In genomic region chr21:45416619-45417018, GRCh38 we compare ENCODE assay signal across 22 cellular contexts. TPM values are rescaled to one million over a fixed set of nuclear protein-coding genes. Genes with fewer than 3 reads are reported as not detected.
DNase-seq lines count a peak whose midpoint lies in the region; ATAC-seq and TF ChIP-seq lines count a peak whose summit lies in the region.
"Had no signal": no experiment of that assay in that cellular context is flagged by ENCODE, and none has a peak within 500 bp of the region (broad histone marks: within the 10 kb centered on the region; RNA-seq: fewer than 3 reads in every experiment).

No MANE protein-coding gene starts in this region.

- DNase-seq in left cardiac atrium: peak; percentile 12
- DNase-seq in heart right ventricle: no peak
- DNase-seq in body of pancreas: peak in 2 of 4 donors; percentile 5 to 7
- no peak for DNase-seq in mesothelial cell of epicardium (ENCODE audit: low spot score in 2 of 2, unreplicated experiment in 2 of 2)
- no peak for DNase-seq in tibial artery
- no peak for DNase-seq in HuH-7.5 (ENCODE audit: low spot score)
- no peak for DNase-seq in upper lobe of right lung
- DNase-seq in germinal center (ENCODE audit: low spot score): no peak
- DNase-seq: activated naive CD4-positive, alpha-beta T cell treated with anti-CD3 and anti-CD28 coated beads, Interleukin-2, amount 10 ng/mL, durations not matched to agents 7 days and 5 days; amniotic stem cell; CD8-positive, alpha-beta T cell; central memory CD4-positive, alpha-beta T cell; GDM1; GM23248; NCI-H1092 treated with DMSO at 0.1 percent for 48 hours; NCI-H2029; NCI-H526 treated with DMSO at 0.1 percent for 48 hours; WERI-Rb-1 had no signal

- H3K36me3 ChIP-seq in heart right ventricle (peaks cover 0 to 13% (median 0%) of the 10 kb centered on the region in 9 donors), body of pancreas (replicated peaks in 1 of 2; ENCODE audit: insufficient read depth in 1 of 2, low read depth in 2 of 2) (no peaks in the 10 kb centered on the region), tibial artery (peaks cover 0 to 5% (median 0%) of the 10 kb centered on the region in 3 donors), upper lobe of right lung (no peaks in the 10 kb centered on the region)
- H3K36me3 ChIP-seq: WERI-Rb-1 had no signal

- H3K27me3 ChIP-seq in heart right ventricle (no peaks in the 10 kb centered on the region), body of pancreas (no peaks in the 10 kb centered on the region), tibial artery (no peaks in the 10 kb centered on the region), upper lobe of right lung (no peaks in the 10 kb centered on the region)

- H3K4me3 ChIP-seq in heart right ventricle (no peak overlapping the region), body of pancreas (no peak overlapping the region), tibial artery (peak overlapping the region; percentile 41 to 42), upper lobe of right lung (no peak overlapping the region)
- H3K4me3 ChIP-seq: GM23248 had no signal

- intact Hi-C loops in left cardiac atrium (cut with DNase I) (no loop called here), heart right ventricle (cut with DNase I) (loop anchor here in 1 of 10 donors (5.0 kb wide), 1 partner anchor 39 kb away; no protein-coding TSS in a partner anchor), body of pancreas (cut with DNase I) (loop anchor here (10.0 kb wide), 1 partner anchor 92 kb away; no protein-coding TSS in a partner anchor), tibial artery (cut with DNase I; ENCODE audit: low total_unique reads) (no loop called here), upper lobe of right lung (cut with DNase I) (no loop called here)

- no peaks in the 10 kb centered on the region for H3K36me3 Mint-ChIP-seq in mesothelial cell of epicardium
- H3K36me3 Mint-ChIP-seq: activated naive CD4-positive, alpha-beta T cell treated with anti-CD3 and anti-CD28 coated beads, Interleukin-2, amount 10 ng/mL, durations not matched to agents 7 days and 5 days; CD8-positive, alpha-beta T cell; IgD-negative memory B cell; natural killer cell treated with Interleukin-12 subunit alpha and Interleukin-12 subunit beta and Interleukin-15 and Interleukin-18, amount 100 ng/mL, for 72 hours had no signal

- no peak overlapping the region for H3K4me3 Mint-ChIP-seq in mesothelial cell of epicardium
- H3K4me3 Mint-ChIP-seq: activated naive CD4-positive, alpha-beta T cell treated with anti-CD3 and anti-CD28 coated beads, Interleukin-2, amount 10 ng/mL, durations not matched to agents 7 days and 5 days; activated T-helper 1 cell treated with anti-CD3 and anti-CD28 coated beads, Interleukin-12 subunit alpha, Interleukin-12 subunit beta, Interleukin-2, Interleukin-4 antibody, amounts not matched to agents 30 ng/mL and 10 ng/mL and 1 ng/mL, durations not matched to agents 14 hours and 24 hours and 36 hours; CD8-positive, alpha-beta T cell; IgD-negative memory B cell; natural killer cell treated with Interleukin-12 subunit alpha and Interleukin-12 subunit beta and Interleukin-15 and Interleukin-18, amount 100 ng/mL, for 72 hours had no signal

- H3K27ac Mint-ChIP-seq in mesothelial cell of epicardium: peak overlapping the region; percentile 71
- H3K27ac Mint-ChIP-seq: activated naive CD4-positive, alpha-beta T cell treated with anti-CD3 and anti-CD28 coated beads, Interleukin-2, amount 10 ng/mL, durations not matched to agents 7 days and 5 days; activated T-helper 1 cell treated with anti-CD3 and anti-CD28 coated beads, Interleukin-12 subunit alpha, Interleukin-12 subunit beta, Interleukin-2, Interleukin-4 antibody, amounts not matched to agents 30 ng/mL and 10 ng/mL and 1 ng/mL, durations not matched to agents 14 hours and 24 hours and 36 hours; CD8-positive, alpha-beta T cell; IgD-negative memory B cell; natural killer cell treated with Interleukin-12 subunit alpha and Interleukin-12 subunit beta and Interleukin-15 and Interleukin-18, amount 100 ng/mL, for 72 hours had no signal

- no peaks in the 10 kb centered on the region for H3K9me3 Mint-ChIP-seq in mesothelial cell of epicardium
- H3K9me3 Mint-ChIP-seq: activated naive CD4-positive, alpha-beta T cell treated with anti-CD3 and anti-CD28 coated beads, Interleukin-2, amount 10 ng/mL, durations not matched to agents 7 days and 5 days; activated T-helper 1 cell treated with anti-CD3 and anti-CD28 coated beads, Interleukin-12 subunit alpha, Interleukin-12 subunit beta, Interleukin-2, Interleukin-4 antibody, amounts not matched to agents 30 ng/mL and 10 ng/mL and 1 ng/mL, durations not matched to agents 14 hours and 24 hours and 36 hours; CD8-positive, alpha-beta T cell; IgD-negative memory B cell; natural killer cell treated with Interleukin-12 subunit alpha and Interleukin-12 subunit beta and Interleukin-15 and Interleukin-18, amount 100 ng/mL, for 72 hours had no signal

- H3K27me3 Mint-ChIP-seq in mesothelial cell of epicardium (ENCODE audit: low read depth): no peaks in the 10 kb centered on the region
- H3K27me3 Mint-ChIP-seq: activated naive CD4-positive, alpha-beta T cell treated with anti-CD3 and anti-CD28 coated beads, Interleukin-2, amount 10 ng/mL, durations not matched to agents 7 days and 5 days had no signal

- no peak for TF ChIP-seq POLR2A in body of pancreas (IDR thresholded peaks at IDR 0.05)

- H3K4me1 ChIP-seq in heart right ventricle (peaks cover 17 to 72% (median 37%) of the 10 kb centered on the region in 9 donors), body of pancreas (peaks cover 71% of the 10 kb centered on the region), tibial artery (peaks cover 0 to 100% (median 73%) of the 10 kb centered on the region in 4 donors), upper lobe of right lung (peaks cover 7% of the 10 kb centered on the region)

- H3K9me3 ChIP-seq in heart right ventricle: no peaks in the 10 kb centered on the region
- H3K9me3 ChIP-seq in body of pancreas: no peaks in the 10 kb centered on the region
- no peaks in the 10 kb centered on the region for H3K9me3 ChIP-seq in tibial artery
- H3K9me3 ChIP-seq in upper lobe of right lung: no peaks in the 10 kb centered on the region

- H3K4me1 Mint-ChIP-seq in mesothelial cell of epicardium: peaks cover 64% of the 10 kb centered on the region
- H3K4me1 Mint-ChIP-seq: activated naive CD4-positive, alpha-beta T cell treated with anti-CD3 and anti-CD28 coated beads, Interleukin-2, amount 10 ng/mL, durations not matched to agents 7 days and 5 days; IgD-negative memory B cell had no signal

- ATAC-seq in left cardiac atrium (no peak), heart right ventricle (no peak), body of pancreas (no peak), upper lobe of right lung (no peak)
- ATAC-seq: CD8-positive, alpha-beta T cell; natural killer cell treated with Interleukin-12 subunit alpha and Interleukin-12 subunit beta and Interleukin-15 and Interleukin-18, amount 100 ng/mL, for 72 hours; SK-N-SH treated with all-trans-retinoic acid at 6 μM for 48 hours had no signal

- WGBS in heart right ventricle, 2 donors: 74 to 90% methylated on average over 8 of the region's 8 CpGs
- 26 to 28% methylated on average over 7 to 8 of the region's 8 CpGs for WGBS in body of pancreas, 2 donors

- H3K27ac ChIP-seq in heart right ventricle: peak overlapping the region in 1 of 10 donors; percentile 25
- peak overlapping the region in 3 of 4 donors; percentile 63 to 80 (median 72) for H3K27ac ChIP-seq in body of pancreas
- peak overlapping the region; percentile 89 to 98 for H3K27ac ChIP-seq in tibial artery
- no peak overlapping the region for H3K27ac ChIP-seq in upper lobe of right lung
- H3K27ac ChIP-seq: GM23248, WERI-Rb-1 had no signal

- TF ChIP-seq CTCF in heart right ventricle (IDR thresholded peaks at IDR 0.05) (no peak), body of pancreas (IDR thresholded peaks at IDR 0.05) (no peak), mesothelial cell of epicardium (IDR thresholded peaks at IDR 0.05; ENCODE audit: unreplicated experiment) (no peak), tibial artery (IDR thresholded peaks at IDR 0.05) (no peak), upper lobe of right lung (IDR thresholded peaks at IDR 0.05) (no peak)

RNA-seq across cellular contexts. Expression of gene COL18A1, which starts 11.7 kb away (rescaled TPM):
- 100 to 1,000 TPM in 1 of 2 donors, 10 to 100 TPM in 1; 53.4 to 104 TPM for total RNA-seq in left cardiac atrium
- 10 to 100 TPM; 33.7 to 87.1 (median 48.8) TPM for total RNA-seq in heart right ventricle
- 10 to 100 TPM; 63.1 to 70.6 TPM for polyA plus RNA-seq in heart right ventricle
- 100 to 1,000 TPM; 108 to 284 TPM for total RNA-seq in body of pancreas
- total RNA-seq in mesothelial cell of epicardium: 302 to 315 TPM (median 305 TPM) in 3 replicates
- total RNA-seq in upper lobe of right lung: 60.4 TPM

Comparison
In these comparisons a context has a peak if more than half of its experiments do, and no peak if none do; other contexts are left out.
1. H3K4me3 ChIP-seq: peak in tibial artery (2 of 2); none in heart right ventricle (0 of 10), body of pancreas (0 of 2) and upper lobe of right lung (single experiment).